8 cellular contexts compared by ENCODE assay signal in the genomic region with DNA sequence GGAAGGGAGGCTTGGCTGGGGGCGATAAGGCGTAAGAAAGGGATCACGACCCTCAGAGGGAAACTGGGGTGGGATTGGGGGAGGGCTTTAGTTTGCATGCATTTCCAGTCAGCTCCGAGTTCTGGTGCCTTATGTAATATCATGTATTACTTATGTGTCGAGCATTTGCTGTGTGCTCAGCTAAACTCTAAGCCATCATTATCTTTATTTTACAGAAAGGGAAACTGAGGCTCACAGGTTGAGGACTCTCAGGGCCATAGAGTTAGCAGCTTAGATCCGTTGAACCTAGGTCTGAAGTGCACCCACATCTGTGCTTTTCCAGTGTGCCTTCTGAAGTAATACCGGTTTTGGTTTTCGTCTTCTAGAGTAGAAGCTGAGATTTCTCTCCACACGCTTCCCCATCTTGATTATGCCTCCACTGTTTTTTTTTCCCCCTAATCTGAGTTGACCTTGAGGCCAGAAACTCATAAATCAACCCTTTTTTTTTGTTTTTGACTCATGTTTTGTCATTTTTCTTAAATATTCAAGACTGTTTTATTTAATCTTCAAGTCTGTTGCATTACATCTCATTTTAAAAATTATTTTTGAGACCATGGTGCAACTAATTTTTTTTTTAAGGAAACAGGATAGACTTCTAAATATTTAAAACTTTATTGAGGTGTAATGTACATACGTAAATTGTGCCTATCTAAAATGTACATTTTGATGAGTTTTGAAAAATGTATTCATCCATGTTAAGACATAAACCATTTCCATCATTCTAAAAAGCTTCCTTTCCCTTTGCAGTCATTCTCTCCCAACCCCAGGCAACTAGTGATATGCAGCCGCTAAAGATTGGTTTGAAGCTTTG. TPM values are rescaled to one million over a fixed set of nuclear protein-coding genes. Genes with fewer than 3 reads are reported as not detected.
DNase-seq lines count a peak whose midpoint lies in the region; ATAC-seq and TF ChIP-seq lines count a peak whose summit lies in the region.

No MANE protein-coding gene starts in this region.

- H3K4me1 ChIP-seq in ES-I3 (ENCODE audit: insufficient read depth, low read length) (no peaks in the 10 kb centered on the region), KMS-11 (ENCODE audit: low read depth, poor library complexity, severe bottlenecking) (peaks cover 12% of the 10 kb centered on the region)

- peaks cover 52% of the 10 kb centered on the region for H3K79me2 ChIP-seq in KMS-11 (ENCODE audit: insufficient read depth, low read depth)

- no peaks in the 10 kb centered on the region for H3K9me3 ChIP-seq in ES-I3 (ENCODE audit: control insufficient read depth, insufficient read depth, low read length)

- POLR2A ChIA-PET in MCF 10A (lab: Yijun Ruan, JAX), result interaction anchor here (0.6 to 2.1 kb wide), 27 partner anchors 8 to 301 kb away, joined by 3 to 27 read pairs (median 4); partner anchors contain the start of genes COG8, NFAT5, NIP7 and NQO1

- H3K4me1 Mint-ChIP-seq in MCF 10A (ENCODE audit: insufficient read depth, unreplicated experiment), result no peaks in the 10 kb centered on the region
- peaks cover 12% of the 10 kb centered on the region for H3K4me1 Mint-ChIP-seq in mesothelial cell of epicardium

- H3K36me3 ChIP-seq in ES-I3 (ENCODE audit: insufficient read depth, low read length), result peaks cover 8% of the 10 kb centered on the region
- H3K36me3 ChIP-seq in KMS-11 (ENCODE audit: insufficient read depth), result no peaks in the 10 kb centered on the region

- peak overlapping the region; percentile 85 for H3K4me2 ChIP-seq in KMS-11

- no peaks in the 10 kb centered on the region for H4K20me1 ChIP-seq in KMS-11 (ENCODE audit: insufficient read depth)

- H3K36me3 Mint-ChIP-seq in MCF 10A (ENCODE audit: insufficient read depth, unreplicated experiment) (peaks cover 37% of the 10 kb centered on the region), mesothelial cell of epicardium (peaks cover 22% of the 10 kb centered on the region)

- no peaks in the 10 kb centered on the region for H3K27me3 ChIP-seq in KMS-11 (ENCODE audit: insufficient read depth, low read depth)

- H3K27ac Mint-ChIP-seq in MCF 10A (ENCODE audit: low read depth, unreplicated experiment), result peak overlapping the region; percentile 91
- H3K27ac Mint-ChIP-seq in mesothelial cell of epicardium, result peak overlapping the region; percentile 98

- TF ChIP-seq CTCF in KMS-11 (conservative IDR thresholded peaks at IDR 0.05; ENCODE audit: low read depth, low read length) (no peak), MCF 10A (IDR thresholded peaks at IDR 0.05; ENCODE audit: unreplicated experiment) (no peak), mesothelial cell of epicardium (IDR thresholded peaks at IDR 0.05; ENCODE audit: unreplicated experiment) (no peak)

- TSS peak; percentile 61 for BruUV-seq in MCF 10A (replicated peaks; lab: Mats Ljungman, UMichigan)

- CTCF ChIA-PET in MCF 10A (lab: Yijun Ruan, JAX), result interaction anchor here (0.6 to 1.3 kb wide), 5 partner anchors 10 to 1395 kb away, joined by 3 to 8 read pairs (median 4); no protein-coding TSS in a partner anchor

- H3K9me3 Mint-ChIP-seq in MCF 10A (ENCODE audit: unreplicated experiment), result peaks cover 13% of the 10 kb centered on the region
- H3K9me3 Mint-ChIP-seq in mesothelial cell of epicardium, result peaks cover 7% of the 10 kb centered on the region

- intact Hi-C loops in MCF 10A (cut with micrococcal nuclease), result loop anchor here (1.0 kb wide), 1 partner anchor 29 kb away; no protein-coding TSS in a partner anchor

- H3K27me3 Mint-ChIP-seq in MCF 10A (ENCODE audit: insufficient read depth, unreplicated experiment) (no peaks in the 10 kb centered on the region), mesothelial cell of epicardium (ENCODE audit: low read depth) (no peaks in the 10 kb centered on the region)

- H3K27ac ChIP-seq in KMS-11, result peak overlapping the region; percentile 50

- H3K9ac ChIP-seq in ES-I3 (ENCODE audit: low read depth, low read length), result peak overlapping the region; percentile 82
- peak overlapping the region; percentile 47 for H3K9ac ChIP-seq in KMS-11

- DNase-seq in MCF 10A (ENCODE audit: unreplicated experiment), result no peak
- no peak for DNase-seq in mesothelial cell of epicardium (ENCODE audit: low spot score in 2 of 2, unreplicated experiment in 2 of 2)
- no peak for DNase-seq in medulla oblongata (ENCODE audit: extremely low spot score)
- no peak for DNase-seq in cerebellum (ENCODE audit: low spot score)
- DNase-seq in stimulated activated CD4-positive, alpha-beta T cell treated with anti-CD3 and anti-CD28 coated beads, Interleukin-1b, Interleukin-23, amount 100 ng/mL, for 48 hours, result no peak

- ATAC-seq in GM21526 (IDR thresholded peaks at IDR 0.05; ENCODE audit: low FRiP score, unreplicated experiment), result no peak

- H3K4me3 ChIP-seq in KMS-11 (IDR thresholded peaks at IDR 0.05; ENCODE audit: insufficient read depth, low read depth, low read length), result no peak overlapping the region

- H3K4me3 Mint-ChIP-seq in MCF 10A (ENCODE audit: unreplicated experiment) (peak overlapping the region; percentile 87), mesothelial cell of epicardium (peak overlapping the region; percentile 97)

- H2AFZ ChIP-seq in KMS-11 (ENCODE audit: low read depth), result peak overlapping the region; percentile 77

RNA-seq across cellular contexts. Expression of gene CYB5B, which starts 0.7 kb away (rescaled TPM):
- total RNA-seq in MCF 10A (2022) (112 and 118 TPM in 2 replicates), mesothelial cell of epicardium (96.6 to 102 TPM (median 101 TPM) in 3 replicates), cerebellum (59.9 TPM)

RNA-seq across cellular contexts. Expression of gene TERF2, which starts 39.4 kb away (rescaled TPM):
- total RNA-seq in MCF 10A (2022) (38.4 and 41.9 TPM in 2 replicates), mesothelial cell of epicardium (36.8 to 42.4 TPM (median 39.2 TPM) in 3 replicates), cerebellum (23.8 TPM)
